8 cellular contexts compared by ENCODE assay signal in the genomic region with DNA sequence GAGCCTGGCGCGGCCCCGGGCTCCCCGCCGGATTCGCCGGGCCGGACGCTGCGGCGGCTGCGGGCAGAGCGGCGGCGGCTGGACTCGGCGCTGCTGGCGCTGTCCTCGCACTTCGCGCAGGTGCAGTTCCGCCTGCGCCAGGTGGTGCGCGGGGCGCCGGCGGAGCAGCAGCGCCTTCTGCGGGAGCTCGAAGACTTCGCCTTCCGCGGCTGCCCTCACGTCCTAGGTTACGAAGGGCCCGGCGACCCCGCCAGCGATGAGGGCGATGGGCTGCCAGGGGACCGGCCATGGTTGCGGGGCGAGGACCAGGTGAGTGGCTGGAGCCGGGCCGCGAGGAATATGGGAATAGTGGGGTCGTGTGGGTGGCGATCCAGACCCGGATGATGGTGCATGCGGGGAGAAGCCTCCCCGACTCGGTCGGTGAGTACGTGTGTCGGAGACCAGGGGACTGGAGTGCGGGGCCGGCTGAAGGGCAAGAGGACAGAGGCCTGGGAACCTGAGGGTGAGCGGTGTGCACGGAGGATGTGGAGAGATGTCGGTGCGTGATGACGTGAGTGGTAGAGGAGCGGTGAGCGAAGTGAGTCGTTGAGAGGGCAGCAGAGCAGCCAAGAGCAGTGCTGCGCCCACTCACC. TPM values are rescaled to one million over a fixed set of nuclear protein-coding genes. Genes with fewer than 3 reads are reported as not detected.
DNase-seq lines count a peak whose midpoint lies in the region; ATAC-seq and TF ChIP-seq lines count a peak whose summit lies in the region.

No MANE protein-coding gene starts in this region.

- ATAC-seq in GM18909 (IDR thresholded peaks at IDR 0.05; ENCODE audit: poor library complexity, unreplicated experiment): peak; percentile 45
- peak; percentile 40 for ATAC-seq in HG03439 (IDR thresholded peaks at IDR 0.05; ENCODE audit: unreplicated experiment)
- ATAC-seq in naive thymus-derived CD4-positive, alpha-beta T cell: peak; percentile 82

- H2AFZ ChIP-seq in OCI-LY3 (ENCODE audit: low read depth, low read length): no peak overlapping the region

- H3K36me3 ChIP-seq in OCI-LY3 (replicated peaks; ENCODE audit: low read depth, low read length): peaks cover 13% of the 10 kb centered on the region
- H3K36me3 ChIP-seq in naive thymus-derived CD4-positive, alpha-beta T cell (ENCODE audit: control insufficient read depth in 2 of 3, insufficient read depth in 3 of 3, low read length in 3 of 3): peaks cover 0 to 6% (median 0%) of the 10 kb centered on the region in 3 experiments

- peaks cover 5% of the 10 kb centered on the region; the same call in 1 of the 2 replicates for H4K20me1 ChIP-seq in OCI-LY3 (ENCODE audit: insufficient read depth, low read length)

- no peaks in the 10 kb centered on the region for H3K9me3 ChIP-seq in OCI-LY3 (ENCODE audit: insufficient read depth, low read length)
- no peaks in the 10 kb centered on the region for H3K9me3 ChIP-seq in naive thymus-derived CD4-positive, alpha-beta T cell (ENCODE audit: control insufficient read depth in 2 of 3, low read length in 3 of 3)

- intact Hi-C loops in naive thymus-derived CD4-positive, alpha-beta T cell (cut with micrococcal nuclease): loop anchor here (1.0 to 2.0 kb wide), 8 partner anchors 16 to 502 kb away; partner anchors contain the start of genes AARSD1 (in 2 of the 2), RPL27 (in 2 of the 2), BECN1 (in 1 of the 2) and DHX8 (in 1 of the 2)

- no peaks in the 10 kb centered on the region for H3K9me3 Mint-ChIP-seq in naive thymus-derived CD4-positive, alpha-beta T cell

- TF ChIP-seq CTCF in OCI-LY3 (IDR thresholded peaks at IDR 0.05; ENCODE audit: low read depth, low read length): peak; percentile 22

- peak; percentile 27 for TF ChIP-seq POLR2A in erythroblast (IDR thresholded peaks at IDR 0.05; ENCODE audit: low read length)

- H3K79me2 ChIP-seq in OCI-LY3 (ENCODE audit: low read length): peaks cover 53% of the 10 kb centered on the region

- no peaks in the 10 kb centered on the region for H3K27me3 ChIP-seq in OCI-LY3 (ENCODE audit: low read depth, low read length)
- H3K27me3 ChIP-seq in naive thymus-derived CD4-positive, alpha-beta T cell (ENCODE audit: control insufficient read depth in 2 of 2, insufficient read depth in 2 of 2, low read length in 2 of 2): no peaks in the 10 kb centered on the region

- DNase-seq in AG08396 (ENCODE audit: low spot score) (peak; percentile 67), activated T-cell treated with anti-CD3 and anti-CD28 coated beads for 48 hours (ENCODE audit: low read depth) (peak; percentile 64), erythroblast (lab: John Stamatoyannopoulos, UW) (peak; percentile 68 to 81), stromal cell of bone marrow (ENCODE audit: low read depth) (peak; percentile 30)
- DNase-seq in naive thymus-derived CD4-positive, alpha-beta T cell: peak; percentile 33 to 67 (median 55)

- peak overlapping the region; percentile 98 for H3K4me2 ChIP-seq in OCI-LY3 (ENCODE audit: low read length)

- H3K4me3 Mint-ChIP-seq in naive thymus-derived CD4-positive, alpha-beta T cell: peak overlapping the region; percentile 95 to 99 (median 98)

- H3K4me1 Mint-ChIP-seq in naive thymus-derived CD4-positive, alpha-beta T cell: peaks cover 25 to 43% (median 40%) of the 10 kb centered on the region in 7 donors

- peak overlapping the region; percentile 88 for H3K27ac ChIP-seq in OCI-LY3 (ENCODE audit: low read length)
- H3K27ac ChIP-seq in naive thymus-derived CD4-positive, alpha-beta T cell (ENCODE audit: low read depth, low read length): peak overlapping the region; percentile 84

- H3K4me1 ChIP-seq in OCI-LY3 (ENCODE audit: low read length): peaks cover 50% of the 10 kb centered on the region
- peaks cover 4 to 16% of the 10 kb centered on the region in 2 donors for H3K4me1 ChIP-seq in naive thymus-derived CD4-positive, alpha-beta T cell (ENCODE audit: control insufficient read depth in 2 of 2, insufficient read depth in 2 of 2, low read length in 2 of 2)

- POLR2A ChIA-PET in naive thymus-derived CD4-positive, alpha-beta T cell (lab: Charles Lee): interaction anchor here (0.9 to 2.1 kb wide), 3 partner anchors 17 to 380 kb away, joined by 3 to 9 read pairs (median 3); partner anchors contain the start of gene RPL27

- no peaks in the 10 kb centered on the region for H3K27me3 Mint-ChIP-seq in naive thymus-derived CD4-positive, alpha-beta T cell

- peak overlapping the region; percentile 83 to 96 (median 93) for H3K27ac Mint-ChIP-seq in naive thymus-derived CD4-positive, alpha-beta T cell

- CTCF ChIA-PET in naive thymus-derived CD4-positive, alpha-beta T cell (lab: Charles Lee): no interaction called here

- H3K9ac ChIP-seq in OCI-LY3 (ENCODE audit: low read length): peak overlapping the region; percentile 95

- H3K4me3 ChIP-seq in OCI-LY3 (ENCODE audit: low read length): peak overlapping the region; percentile 83
- peak overlapping the region; percentile 81 for H3K4me3 ChIP-seq in naive thymus-derived CD4-positive, alpha-beta T cell (ENCODE audit: low read length)

- H3K36me3 Mint-ChIP-seq in naive thymus-derived CD4-positive, alpha-beta T cell: peaks cover 0 to 11% (median 6%) of the 10 kb centered on the region in 5 donors

RNA-seq across cellular contexts. Expression of gene RUNDC1, which starts 0.5 kb away (rescaled TPM):
- total RNA-seq in naive thymus-derived CD4-positive, alpha-beta T cell: 10 to 100 TPM; 12.2 to 21.4 (median 19.4) TPM
- polyA plus RNA-seq in naive thymus-derived CD4-positive, alpha-beta T cell: 10 to 100 TPM; 13.2 to 17.0 TPM

RNA-seq across cellular contexts. Expression of gene PTGES3L, which starts 1.0 kb away (rescaled TPM):
- under 1 TPM in 2 of 5 experiments, not detected in 3; 0.69 to 0.94 TPM for total RNA-seq in naive thymus-derived CD4-positive, alpha-beta T cell
- not detected for polyA plus RNA-seq in naive thymus-derived CD4-positive, alpha-beta T cell

RNA-seq across cellular contexts. Expression of gene AARSD1, which starts 16.6 kb away (rescaled TPM):
- 10 to 100 TPM; 46.5 to 86.7 (median 56.6) TPM for total RNA-seq in naive thymus-derived CD4-positive, alpha-beta T cell
- polyA plus RNA-seq in naive thymus-derived CD4-positive, alpha-beta T cell: 10 to 100 TPM; 45.2 to 48.5 TPM

RNA-seq across cellular contexts. Expression of gene RPL27, which starts 17.3 kb away (rescaled TPM):
- 1,000 to 10,000 TPM in 4 of 5 experiments, 100 to 1,000 TPM in 1; 951 to 1,861 (median 1,662) TPM for total RNA-seq in naive thymus-derived CD4-positive, alpha-beta T cell
- 1,000 to 10,000 TPM; 2,130 to 2,713 TPM for polyA plus RNA-seq in naive thymus-derived CD4-positive, alpha-beta T cell

RNA-seq across cellular contexts. Expression of gene IFI35, which starts 25.7 kb away (rescaled TPM):
- total RNA-seq in naive thymus-derived CD4-positive, alpha-beta T cell: 100 to 1,000 TPM in 1 of 5 experiments, 10 to 100 TPM in 4; 23.5 to 145 (median 32.1) TPM
- 10 to 100 TPM; 49.8 to 50.6 TPM for polyA plus RNA-seq in naive thymus-derived CD4-positive, alpha-beta T cell

Comparison
In these comparisons a context has a peak if more than half of its experiments do, and no peak if none do; other contexts are left out.
1. Peak in every context shown above with its lines: DNase-seq, ATAC-seq, H3K4me3 ChIP-seq and H3K27ac ChIP-seq.